In the genomic region with DNA sequence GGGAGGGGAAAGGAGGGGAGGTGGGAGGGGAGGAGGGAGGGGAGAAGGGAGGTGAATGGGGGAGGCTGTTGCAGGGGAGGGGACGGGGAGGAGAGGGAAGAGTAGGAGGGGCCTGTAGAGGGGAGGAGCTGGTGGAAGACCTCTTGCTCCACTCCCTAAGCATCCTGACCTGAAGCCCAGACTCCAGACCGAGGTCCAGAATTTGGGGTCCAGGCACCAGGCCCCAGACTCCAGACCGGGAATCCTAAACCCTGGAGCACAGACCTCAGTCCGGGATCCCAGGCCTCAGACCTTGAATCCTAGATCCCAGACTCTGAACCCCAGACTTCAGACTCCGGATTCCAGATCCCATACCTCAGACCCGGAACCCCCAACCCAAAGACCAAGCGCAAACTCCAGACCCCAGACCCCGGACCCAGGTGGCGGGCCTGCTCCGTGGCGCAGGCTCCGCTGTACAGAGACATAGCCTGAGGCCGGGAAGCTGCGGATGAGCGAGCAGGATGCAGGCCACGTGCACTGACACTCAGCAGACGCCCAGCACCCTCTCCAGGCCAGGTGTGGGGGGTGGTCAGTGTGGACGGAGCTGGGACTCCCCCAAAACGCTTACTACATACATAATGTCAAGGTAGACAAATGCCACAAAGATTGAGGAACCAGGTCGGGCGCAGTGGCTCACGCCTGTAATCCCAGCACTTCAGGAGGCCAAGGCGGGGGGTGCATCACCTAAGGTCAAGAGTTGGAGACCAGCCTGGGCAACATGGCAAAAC, we compare ENCODE assay signal across 8 cellular contexts. TPM values are rescaled to one million over a fixed set of nuclear protein-coding genes. Genes with fewer than 3 reads are reported as not detected.
A peak's percentile ranks its signal among the peaks of the same experiment; 100 is the strongest.
DNase-seq lines count a peak whose midpoint lies in the region; ATAC-seq, FAIRE-seq and TF ChIP-seq lines count a peak whose summit lies in the region.

No MANE protein-coding gene starts in this region.

- H4K20me1 ChIP-seq in GM23248 (ENCODE audit: insufficient read depth) (no peaks in the 10 kb centered on the region), endothelial cell of umbilical vein (replicated peaks; ENCODE audit: control insufficient read depth, extremely low read depth, insufficient read depth, low read length) (no peaks in the 10 kb centered on the region)

- CTCF ChIA-PET in activated CD4-positive, alpha-beta memory T cell treated with anti-CD3 and anti-CD28 coated beads, Interleukin-2, amount 10 ng/mL, durations not matched to agents 7 days and 5 days (lab: Charles Lee): interaction anchor here (1.0 to 1.5 kb wide), 4 partner anchors 19 to 87 kb away, joined by 3 read pairs; no protein-coding TSS in a partner anchor
- CTCF ChIA-PET in endothelial cell of umbilical vein (lab: Charles Lee): interaction anchor here (6.0 kb wide), 1 partner anchor 52 kb away, joined by 75 read pairs; no protein-coding TSS in a partner anchor

- no peaks in the 10 kb centered on the region; the same call in 1 of the 2 replicates for H3F3A ChIP-seq in GM23248 (ENCODE audit: insufficient read depth)

- peaks cover 15% of the 10 kb centered on the region for H3K4me1 Mint-ChIP-seq in activated CD4-positive, alpha-beta memory T cell treated with anti-CD3 and anti-CD28 coated beads, Interleukin-2, amount 10 ng/mL, durations not matched to agents 7 days and 5 days
- H3K4me1 Mint-ChIP-seq in mesothelial cell of epicardium: peaks cover 5% of the 10 kb centered on the region

- peak overlapping the region; percentile 63 for H3K4me3 Mint-ChIP-seq in activated CD4-positive, alpha-beta memory T cell treated with anti-CD3 and anti-CD28 coated beads, Interleukin-2, amount 10 ng/mL, durations not matched to agents 7 days and 5 days
- H3K4me3 Mint-ChIP-seq in mesothelial cell of epicardium: peak overlapping the region; percentile 59

- no peak for ATAC-seq in GM19328 (IDR thresholded peaks at IDR 0.05; ENCODE audit: unreplicated experiment)

- in situ Hi-C loops in GM23248 (cut with MboI): no loop called here

- dilution Hi-C loops in endothelial cell of umbilical vein (cut with MboI; ENCODE audit: extremely low pct_ligation_motif_present, low sequenced_read_pairs): no loop called here

- H3K27me3 ChIP-seq in GM23248 (replicated peaks; ENCODE audit: insufficient read depth): no peaks in the 10 kb centered on the region
- no peaks in the 10 kb centered on the region for H3K27me3 ChIP-seq in endothelial cell of umbilical vein (ENCODE audit: control insufficient read depth in 2 of 2, insufficient read depth in 2 of 2, low read length in 2 of 2)
- no peaks in the 10 kb centered on the region for H3K27me3 ChIP-seq in stomach smooth muscle (ENCODE audit: control insufficient read depth in 1 of 2, insufficient read depth in 2 of 2, low read length in 2 of 2)

- no peaks in the 10 kb centered on the region for H3K9me3 Mint-ChIP-seq in activated CD4-positive, alpha-beta memory T cell treated with anti-CD3 and anti-CD28 coated beads, Interleukin-2, amount 10 ng/mL, durations not matched to agents 7 days and 5 days
- no peaks in the 10 kb centered on the region for H3K9me3 Mint-ChIP-seq in mesothelial cell of epicardium

- FAIRE-seq in endothelial cell of umbilical vein (lab: Jason Lieb, UNC): peak; percentile 75

- H3K27ac Mint-ChIP-seq in activated CD4-positive, alpha-beta memory T cell treated with anti-CD3 and anti-CD28 coated beads, Interleukin-2, amount 10 ng/mL, durations not matched to agents 7 days and 5 days: no peak overlapping the region
- peak overlapping the region; percentile 30 for H3K27ac Mint-ChIP-seq in mesothelial cell of epicardium

- peak overlapping the region; percentile 36; the same call in 1 of the 2 replicates for H3K4me3 ChIP-seq in GM23248
- H3K4me3 ChIP-seq in endothelial cell of umbilical vein (replicated peaks in 1 of 3; ENCODE audit: insufficient read depth in 1 of 3, low read depth in 1 of 3, low read length in 3 of 3): peak overlapping the region in 1 of 3 experiments; percentile 22
- peak overlapping the region in 1 of 2 donors; percentile 57 for H3K4me3 ChIP-seq in stomach smooth muscle (ENCODE audit: low read length in 2 of 2)

- TF ChIP-seq POLR2A in endothelial cell of umbilical vein (IDR thresholded peaks at IDR 0.05; ENCODE audit: low read depth, low read length): no peak

- H3K36me3 ChIP-seq in GM23248 (ENCODE audit: low read depth) (no peaks in the 10 kb centered on the region), endothelial cell of umbilical vein (ENCODE audit: control insufficient read depth in 2 of 2, extremely low read depth in 1 of 2, insufficient read depth in 2 of 2, low read length in 2 of 2) (no peaks in the 10 kb centered on the region), stomach smooth muscle (ENCODE audit: control insufficient read depth in 2 of 2, insufficient read depth in 2 of 2, low read length in 2 of 2) (no peaks in the 10 kb centered on the region)

- intact Hi-C loops in endothelial cell of umbilical vein (cut with micrococcal nuclease): no loop called here

- no peaks in the 10 kb centered on the region for H3K4me1 ChIP-seq in GM23248 (ENCODE audit: insufficient read depth)
- no peaks in the 10 kb centered on the region for H3K4me1 ChIP-seq in endothelial cell of umbilical vein (ENCODE audit: control insufficient read depth, extremely low read depth, insufficient read depth, low read length)
- H3K4me1 ChIP-seq in stomach smooth muscle (ENCODE audit: control insufficient read depth, insufficient read depth, low read length): peaks cover 22% of the 10 kb centered on the region

- H3K9me2 ChIP-seq in GM23248 (ENCODE audit: insufficient read depth): no peaks in the 10 kb centered on the region

- DNase-seq in AG09319 (ENCODE audit: extremely low read depth, low read depth): peak; percentile 88
- peak; percentile 73 for DNase-seq in GM23248
- DNase-seq in NCI-H510A (lab: John Stamatoyannopoulos, UW): peak; percentile 37
- peak; percentile 74 for DNase-seq in activated CD4-positive, alpha-beta memory T cell treated with anti-CD3 and anti-CD28 coated beads, Interleukin-2, amount 10 ng/mL, durations not matched to agents 7 days and 5 days
- peak; percentile 42 for DNase-seq in endothelial cell of umbilical vein (ENCODE audit: low read depth, low spot score)
- DNase-seq in mesothelial cell of epicardium (ENCODE audit: low spot score in 2 of 2, unreplicated experiment in 2 of 2): no peak

- H3K4me2 ChIP-seq in GM23248 (ENCODE audit: unreplicated experiment): no peak overlapping the region
- no peak overlapping the region for H3K4me2 ChIP-seq in endothelial cell of umbilical vein (ENCODE audit: insufficient read depth, low read length)

- 60 to 62% methylated on average over 22 to 23 of the region's 23 CpGs for WGBS in GM23248 (ENCODE audit: low coverage in 1 of 2, low lambda C conversion rate in 2 of 2, missing lambda C conversion rate in 2 of 2), 2 experiments

- BruUV-seq in endothelial cell of umbilical vein (replicated peaks; lab: Mats Ljungman, UMichigan): no TSS peak

- H3K9ac ChIP-seq in GM23248 (no peak overlapping the region), endothelial cell of umbilical vein (replicated peaks; ENCODE audit: extremely low read depth, insufficient read depth, low read length) (no peak overlapping the region), stomach smooth muscle (ENCODE audit: low read length in 2 of 2) (peak overlapping the region in 1 of 2 donors; percentile 6)

- peaks cover 10% of the 10 kb centered on the region for H3K36me3 Mint-ChIP-seq in activated CD4-positive, alpha-beta memory T cell treated with anti-CD3 and anti-CD28 coated beads, Interleukin-2, amount 10 ng/mL, durations not matched to agents 7 days and 5 days (ENCODE audit: low read depth)
- H3K36me3 Mint-ChIP-seq in mesothelial cell of epicardium: peaks cover 12% of the 10 kb centered on the region

- POLR2A ChIA-PET in activated CD4-positive, alpha-beta memory T cell treated with anti-CD3 and anti-CD28 coated beads, Interleukin-2, amount 10 ng/mL, durations not matched to agents 7 days and 5 days (lab: Charles Lee): interaction anchor here (0.6 to 1.5 kb wide), 2 partner anchors 67 to 68 kb away, joined by 3 to 4 read pairs; no protein-coding TSS in a partner anchor
- POLR2A ChIA-PET in endothelial cell of umbilical vein (lab: Charles Lee): interaction anchor here (1.0 kb wide), 1 partner anchor 79 kb away, joined by 4 read pairs; no protein-coding TSS in a partner anchor

- no peaks in the 10 kb centered on the region for H3K27me3 Mint-ChIP-seq in activated CD4-positive, alpha-beta memory T cell treated with anti-CD3 and anti-CD28 coated beads, Interleukin-2, amount 10 ng/mL, durations not matched to agents 7 days and 5 days
- H3K27me3 Mint-ChIP-seq in mesothelial cell of epicardium (ENCODE audit: low read depth): no peaks in the 10 kb centered on the region

- TF ChIP-seq CTCF in AG09319 (IDR thresholded peaks at IDR 0.05; ENCODE audit: low read depth, low read length) (no peak), endothelial cell of umbilical vein (IDR thresholded peaks at IDR 0.05; ENCODE audit: extremely low read depth in 1 of 2, insufficient read depth in 1 of 2, low read depth in 1 of 2, low read length in 2 of 2) (no peak), mesothelial cell of epicardium (IDR thresholded peaks at IDR 0.05; ENCODE audit: unreplicated experiment) (no peak)

- H3K27ac ChIP-seq in GM23248 (no peak overlapping the region), endothelial cell of umbilical vein (ENCODE audit: insufficient read depth, low read depth, low read length) (no peak overlapping the region), stomach smooth muscle (ENCODE audit: low read length) (peak overlapping the region; percentile 62)

- H2AFZ ChIP-seq in GM23248 (peak overlapping the region; percentile 73), endothelial cell of umbilical vein (ENCODE audit: low read depth, low read length) (no peak overlapping the region)

- H3K9me1 ChIP-seq in endothelial cell of umbilical vein (replicated peaks; ENCODE audit: control insufficient read depth, extremely low read depth, insufficient read depth, low read length): no peaks in the 10 kb centered on the region

- peaks cover 35% of the 10 kb centered on the region for H3K79me2 ChIP-seq in GM23248 (ENCODE audit: insufficient read depth)
- H3K79me2 ChIP-seq in endothelial cell of umbilical vein (ENCODE audit: control insufficient read depth, insufficient read depth, low read length): peaks cover 9% of the 10 kb centered on the region

- H3K9me3 ChIP-seq in GM23248 (ENCODE audit: low read depth) (no peaks in the 10 kb centered on the region), endothelial cell of umbilical vein (replicated peaks; ENCODE audit: control insufficient read depth, insufficient read depth, low read length) (no peaks in the 10 kb centered on the region), stomach smooth muscle (ENCODE audit: control insufficient read depth in 2 of 2, low read length in 2 of 2) (no peaks in the 10 kb centered on the region)

RNA-seq across cellular contexts. Expression of a gene that starts 0.7 kb away (rescaled TPM):
- 69.5 and 72.0 TPM in 2 replicates for total RNA-seq in GM23248 (2014; rRNA removed; shearing (Covaris generic))
- polyA plus RNA-seq in GM23248 (2016; fragmentation: Nextera tagmentation; extraction: Ambion mirVana) (6.8 and 9.0 TPM in 2 replicates), endothelial cell of umbilical vein (59.2 and 76.1 TPM in 2 replicates)
- total RNA-seq in activated CD4-positive, alpha-beta memory T cell treated with anti-CD3 and anti-CD28 coated beads, Interleukin-2, amount 10 ng/mL, durations not matched to agents 7 days and 5 days: 10 to 100 TPM; 55.4 to 57.1 TPM
- total RNA-seq in endothelial cell of umbilical vein (73.1 and 78.2 TPM in 2 replicates), mesothelial cell of epicardium (112 to 118 TPM (median 114 TPM) in 3 replicates)
- 25.7 and 39.0 TPM in 2 replicates for polyA plus RNA-seq in endothelial cell of umbilical vein (2011; cell fraction: cytosol; rRNA removed)
- 28.3 and 30.7 TPM in 2 replicates for polyA plus RNA-seq in endothelial cell of umbilical vein (2011; cell fraction: nucleus; rRNA removed)
- polyA plus RNA-seq in endothelial cell of umbilical vein (2012): 70.1 and 98.8 TPM in 2 replicates
- polyA minus RNA-seq in endothelial cell of umbilical vein: 30.8 and 35.3 TPM in 2 replicates
- polyA minus RNA-seq in endothelial cell of umbilical vein (2011; cell fraction: cytosol; rRNA and poly(A)+ RNA removed): 32.0 TPM
- polyA minus RNA-seq in endothelial cell of umbilical vein (2011; cell fraction: nucleus; rRNA and poly(A)+ RNA removed): 9.5 and 22.0 TPM in 2 replicates

RNA-seq across cellular contexts. Expression of a gene that starts 34.8 kb away (rescaled TPM):
- 78.6 and 83.2 TPM in 2 replicates for total RNA-seq in GM23248 (2014; rRNA removed; shearing (Covaris generic))
- polyA plus RNA-seq in GM23248 (2016; fragmentation: Nextera tagmentation; extraction: Ambion mirVana) (28.9 and 37.6 TPM in 2 replicates), endothelial cell of umbilical vein (65.1 and 96.2 TPM in 2 replicates)
- 100 to 1,000 TPM; 239 to 253 TPM for total RNA-seq in activated CD4-positive, alpha-beta memory T cell treated with anti-CD3 and anti-CD28 coated beads, Interleukin-2, amount 10 ng/mL, durations not matched to agents 7 days and 5 days
- total RNA-seq in endothelial cell of umbilical vein (86.1 and 87.5 TPM in 2 replicates), mesothelial cell of epicardium (92.6 to 97.1 TPM (median 95.9 TPM) in 3 replicates)
- 48.6 and 60.6 TPM in 2 replicates for polyA plus RNA-seq in endothelial cell of umbilical vein (2011; cell fraction: cytosol; rRNA removed)
- 51.3 and 66.9 TPM in 2 replicates for polyA plus RNA-seq in endothelial cell of umbilical vein (2011; cell fraction: nucleus; rRNA removed)
- polyA plus RNA-seq in endothelial cell of umbilical vein (2012): 45.6 and 62.3 TPM in 2 replicates
- 49.2 and 82.5 TPM in 2 replicates for polyA minus RNA-seq in endothelial cell of umbilical vein
- polyA minus RNA-seq in endothelial cell of umbilical vein (2011; cell fraction: cytosol; rRNA and poly(A)+ RNA removed): 111 TPM
- polyA minus RNA-seq in endothelial cell of umbilical vein (2011; cell fraction: nucleus; rRNA and poly(A)+ RNA removed): 19.7 and 28.4 TPM in 2 replicates

Comparison
In these comparisons a context has a peak if more than half of its experiments do, and no peak if none do; other contexts are left out.
1. DNase-seq: peak in AG09319 (single experiment), GM23248 (single experiment), NCI-H510A (single experiment), activated CD4-positive, alpha-beta memory T cell treated with anti-CD3 and anti-CD28 coated beads, Interleukin-2, amount 10 ng/mL, durations not matched to agents 7 days and 5 days (single experiment) and endothelial cell of umbilical vein (single experiment); none in mesothelial cell of epicardium (0 of 2).